In the genomic region with DNA sequence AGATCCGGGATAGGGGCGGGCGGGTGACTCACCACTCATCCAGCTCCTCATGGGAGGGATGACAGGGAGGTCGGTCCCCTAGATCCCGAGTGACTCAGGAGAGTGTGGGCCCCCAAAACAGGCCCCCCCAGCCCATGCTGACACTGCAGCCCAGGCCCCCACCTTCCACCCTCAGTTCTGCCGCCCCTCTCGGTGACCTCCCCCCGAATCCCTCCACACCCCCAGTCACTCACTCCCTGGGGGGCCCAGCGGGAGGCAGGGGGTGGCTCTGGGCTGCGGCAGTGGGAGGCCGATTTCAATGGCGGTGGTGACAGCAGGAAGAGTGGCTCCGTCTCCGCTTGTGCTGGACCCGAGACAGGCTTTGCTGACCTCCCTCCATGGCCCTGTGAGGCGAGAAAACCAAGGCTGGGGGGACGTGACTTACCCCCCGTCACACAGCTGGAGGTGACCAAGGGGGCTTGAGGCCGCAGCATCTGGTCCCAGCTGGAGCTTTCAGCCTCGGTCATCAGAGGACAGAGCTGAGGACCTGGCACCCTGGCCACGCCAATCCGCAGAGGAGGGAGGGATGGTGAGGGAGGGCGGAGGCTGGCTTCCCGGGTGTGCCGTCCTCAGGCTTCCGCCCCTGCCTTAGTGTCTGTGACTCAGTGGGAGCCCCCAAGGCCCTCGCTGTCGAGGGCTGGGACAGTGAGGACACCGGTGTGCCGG, we compare ENCODE assay signal across 30 cellular contexts. TPM values are rescaled to one million over a fixed set of nuclear protein-coding genes. Genes with fewer than 3 reads are reported as not detected.
DNase-seq lines count a peak whose midpoint lies in the region; ATAC-seq and TF ChIP-seq lines count a peak whose summit lies in the region.
"Had no signal": no experiment of that assay in that cellular context is flagged by ENCODE, and none has a peak within 500 bp of the region (broad histone marks: within the 10 kb centered on the region; RNA-seq: fewer than 3 reads in every experiment).

No MANE protein-coding gene starts in this region.

- WGBS in GM23248 (ENCODE audit: low coverage in 1 of 2, low lambda C conversion rate in 2 of 2, missing lambda C conversion rate in 2 of 2), 2 experiments = 83 to 94% methylated on average over 20 to 27 of the region's 30 CpGs
- 66% methylated on average over 30 of the region's 30 CpGs for WGBS in right cardiac atrium

- H2AFZ ChIP-seq in GM23248 = no peak overlapping the region
- H2AFZ ChIP-seq: parathyroid adenoma had no signal

- H3K4me1 ChIP-seq in GM23248 (ENCODE audit: insufficient read depth) = no peaks in the 10 kb centered on the region
- no peaks in the 10 kb centered on the region for H3K4me1 ChIP-seq in right cardiac atrium (ENCODE audit: control insufficient read depth, insufficient read depth, low read length)
- H3K4me1 ChIP-seq: parathyroid adenoma had no signal

- no peak for DNase-seq in AG04450 (ENCODE audit: low read depth, low spot score)
- peak; percentile 46 for DNase-seq in GM23248
- DNase-seq in WERI-Rb-1 = no peak
- DNase-seq in right cardiac atrium = peak; percentile 74 to 84 (median 83)
- no peak for DNase-seq in pons (ENCODE audit: low spot score)
- no peak for DNase-seq in NAMALWA (ENCODE audit: low spot score)
- DNase-seq in HT-29 (ENCODE audit: low spot score) = no peak
- DNase-seq: activated CD4-positive, alpha-beta T cell treated with anti-CD3 and anti-CD28 coated beads for 48 hours; activated CD8-positive, alpha-beta memory T cell treated with anti-CD3 and anti-CD28 coated beads for 24 hours; activated gamma-delta T cell; cerebellar nuclear complex; DMS79 treated with DMSO at 0.1 percent for 48 hours; kidney; NCI-H1092 treated with DMSO at 0.1 percent for 48 hours; NCI-H2029; NCI-H2227 treated with DMSO at 0.1 percent for 48 hours; nephron progenitor cell; stimulated activated CD4-positive, alpha-beta T cell treated with anti-CD3 and anti-CD28 coated beads, Interleukin-12 subunit alpha, Interleukin-12 subunit beta, amount 100 ng/mL, for 4 hours; stimulated activated CD4-positive, alpha-beta T cell treated with anti-CD3 and anti-CD28 coated beads, Interleukin-4, amount 100 ng/mL, for 1 hour had no signal

- H3K9ac ChIP-seq in GM23248 = no peak overlapping the region
- H3K9ac ChIP-seq: parathyroid adenoma had no signal

- no peaks in the 10 kb centered on the region; the same call in 1 of the 2 replicates for H3K36me3 ChIP-seq in GM23248 (ENCODE audit: low read depth)
- peaks cover 84% of the 10 kb centered on the region for H3K36me3 ChIP-seq in WERI-Rb-1

- H3K9me3 ChIP-seq in AG04450 (ENCODE audit: control insufficient read depth, insufficient read depth, low read length) = no peaks in the 10 kb centered on the region; the same call in 1 of the 2 replicates
- H3K9me3 ChIP-seq in GM23248 (ENCODE audit: low read depth) = no peaks in the 10 kb centered on the region
- no peaks in the 10 kb centered on the region for H3K9me3 ChIP-seq in WERI-Rb-1 (ENCODE audit: severe bottlenecking)
- no peaks in the 10 kb centered on the region for H3K9me3 ChIP-seq in right cardiac atrium (ENCODE audit: control insufficient read depth, low read length)

- no peaks in the 10 kb centered on the region for H3F3A ChIP-seq in GM23248 (ENCODE audit: insufficient read depth)

- POLR2A ChIA-PET in AG04450 (lab: Yijun Ruan, JAX) = interaction anchor here (3.0 kb wide), 1 partner anchor 10 kb away, joined by 15 read pairs; no protein-coding TSS in a partner anchor

- CTCF ChIA-PET in AG04450 (lab: Charles Lee) = interaction anchor here (0.8 to 1.4 kb wide), 3 partner anchors 9 to 27 kb away, joined by 3 to 4 read pairs (median 4); no protein-coding TSS in a partner anchor

- peak overlapping the region; percentile 52 for H3K27ac ChIP-seq in AG04450 (ENCODE audit: low read depth, low read length)
- no peak overlapping the region for H3K27ac ChIP-seq in GM23248
- peak overlapping the region; percentile 42 for H3K27ac ChIP-seq in WERI-Rb-1
- H3K27ac ChIP-seq in right cardiac atrium (ENCODE audit: low read length) = no peak overlapping the region
- H3K27ac ChIP-seq: C4-2B, parathyroid adenoma had no signal

- H3K4me3 ChIP-seq in AG04450 (ENCODE audit: low read depth, low read length) (no peak overlapping the region), GM23248 (no peak overlapping the region), WERI-Rb-1 (ENCODE audit: low read depth, low read length) (no peak overlapping the region), right cardiac atrium (ENCODE audit: low read length) (no peak overlapping the region)
- H3K4me3 ChIP-seq: GM12878 had no signal

- intact Hi-C loops in right cardiac atrium (cut with DNase I) = no loop called here

- peak; percentile 4 to 24 for ATAC-seq in right cardiac atrium
- no peak for ATAC-seq in HG03457 (IDR thresholded peaks at IDR 0.05; ENCODE audit: unreplicated experiment)
- ATAC-seq: GM12878; sciatic nerve; stimulated activated effector memory CD8-positive, alpha-beta T cell treated with anti-CD3 and anti-CD28 coated beads, Interleukin-12 subunit alpha, Interleukin-12 subunit beta, amount 100 ng/mL, for 72 hours had no signal

- H3K79me2 ChIP-seq in GM23248 (ENCODE audit: insufficient read depth) = peaks cover 32% of the 10 kb centered on the region
- H3K79me2 ChIP-seq: parathyroid adenoma had no signal

- no peaks in the 10 kb centered on the region for H3K9me2 ChIP-seq in GM23248 (ENCODE audit: insufficient read depth)

- H3K27me3 ChIP-seq in AG04450 (ENCODE audit: control insufficient read depth, insufficient read depth, low read length) (no peaks in the 10 kb centered on the region), GM23248 (replicated peaks; ENCODE audit: insufficient read depth) (no peaks in the 10 kb centered on the region), WERI-Rb-1 (ENCODE audit: insufficient read depth, low read depth, severe bottlenecking) (no peaks in the 10 kb centered on the region), right cardiac atrium (ENCODE audit: control insufficient read depth, insufficient read depth) (no peaks in the 10 kb centered on the region)

- TF ChIP-seq CTCF in AG04450 (IDR thresholded peaks at IDR 0.05; ENCODE audit: low read depth, low read length) = no peak
- TF ChIP-seq CTCF in WERI-Rb-1 (IDR thresholded peaks at IDR 0.05; ENCODE audit: low read depth, low read length) = no peak

- in situ Hi-C loops in GM23248 (cut with MboI) = no loop called here

- H3K4me2 ChIP-seq in GM23248 (ENCODE audit: unreplicated experiment) = no peak overlapping the region

- no peaks in the 10 kb centered on the region for H4K20me1 ChIP-seq in GM23248 (ENCODE audit: insufficient read depth)

RNA-seq across cellular contexts. Expression of gene GPSM1, which starts 9.0 kb away (rescaled TPM):
- polyA plus RNA-seq in AG04450 (2011; rRNA removed) (22.5 and 32.8 TPM in 2 replicates), GM23248 (2016; fragmentation: Nextera tagmentation; extraction: Ambion mirVana) (12.4 and 13.7 TPM in 2 replicates), right cardiac atrium (73.3 TPM)
- 20.8 and 28.2 TPM in 2 replicates for polyA minus RNA-seq in AG04450 (2011; rRNA and poly(A)+ RNA removed)
- total RNA-seq in GM23248 (2014; rRNA removed; shearing (Covaris generic)) = 51.6 and 57.1 TPM in 2 replicates
- 10 to 100 TPM; 46.3 to 90.6 (median 71.6) TPM for total RNA-seq in right cardiac atrium
- total RNA-seq in HT-29 (2014; rRNA removed; shearing (Covaris generic)) = 1.4 TPM in 2 replicates
- polyA plus RNA-seq: IgD-negative memory B cell had no signal

RNA-seq across cellular contexts. Expression of gene DNLZ, which starts 27.2 kb away (rescaled TPM):
- polyA plus RNA-seq in AG04450 (2011; rRNA removed) = 3.7 and 4.7 TPM in 2 replicates
- 0.74 and 0.96 TPM in 2 replicates for polyA minus RNA-seq in AG04450 (2011; rRNA and poly(A)+ RNA removed)
- total RNA-seq in GM23248 (2014; rRNA removed; shearing (Covaris generic)) = 12.3 and 49.8 TPM in 2 replicates
- 25.9 and 27.1 TPM in 2 replicates for polyA plus RNA-seq in GM23248 (2016; fragmentation: Nextera tagmentation; extraction: Ambion mirVana)
- 10 to 100 TPM; 15.2 to 24.9 (median 22.2) TPM for total RNA-seq in right cardiac atrium
- polyA plus RNA-seq in right cardiac atrium = 17.1 TPM
- 78.9 and 82.3 TPM in 2 replicates for total RNA-seq in HT-29 (2014; rRNA removed; shearing (Covaris generic))

RNA-seq across cellular contexts. Expression of gene CCDC187, which starts 32.4 kb away (rescaled TPM):
- polyA plus RNA-seq in AG04450 (2011; rRNA removed) (not detected in 2 replicates), GM23248 (2016; fragmentation: Nextera tagmentation; extraction: Ambion mirVana) (not detected in 2 replicates), right cardiac atrium (not detected)
- polyA minus RNA-seq in AG04450 (2011; rRNA and poly(A)+ RNA removed) = not detected in 2 replicates
- total RNA-seq in GM23248 (2014; rRNA removed; shearing (Covaris generic)) = not detected in 2 replicates
- not detected for total RNA-seq in right cardiac atrium
- 2.5 TPM in 2 replicates for total RNA-seq in HT-29 (2014; rRNA removed; shearing (Covaris generic))
- total RNA-seq: endothelial cell of umbilical vein; lung microvascular endothelial cell; RPMI7951; T-helper 2 cell treated with Interferon-gamma antibody and Interleukin-4, amounts not matched to agents 100 ng/mL and 5 ng/mL, for 36 hours had no signal
- polyA plus RNA-seq: endothelial cell of umbilical vein had no signal

RNA-seq across cellular contexts. Expression of gene CARD9, which starts 37.2 kb away (rescaled TPM):
- polyA plus RNA-seq in AG04450 (2011; rRNA removed) (0.63 and 0.93 TPM in 2 replicates), GM23248 (2016; fragmentation: Nextera tagmentation; extraction: Ambion mirVana) (0.60 and 0.61 TPM in 2 replicates), right cardiac atrium (0.68 TPM)
- 0.51 and 0.87 TPM in 2 replicates for polyA minus RNA-seq in AG04450 (2011; rRNA and poly(A)+ RNA removed)
- total RNA-seq in GM23248 (2014; rRNA removed; shearing (Covaris generic)) = 0.11 TPM in 1 of 2 replicates, not detected in the other
- 1 to 10 TPM in 2 of 4 donors, under 1 TPM in 2; 0.76 to 2.1 (median 1.0) TPM for total RNA-seq in right cardiac atrium
- 98.9 and 116 TPM in 2 replicates for total RNA-seq in HT-29 (2014; rRNA removed; shearing (Covaris generic))
- total RNA-seq: RPMI7951 had no signal

Comparison
In these comparisons a context has a peak if more than half of its experiments do, and no peak if none do; other contexts are left out.
1. DNase-seq: peak in GM23248 (single experiment) and right cardiac atrium (3 of 3); none in AG04450 (single experiment), WERI-Rb-1 (single experiment), pons (single experiment), NAMALWA (single experiment) and HT-29 (single experiment).
2. H3K27ac ChIP-seq: peak in AG04450 (single experiment) and WERI-Rb-1 (single experiment); none in GM23248 (single experiment) and right cardiac atrium (single experiment).
3. RNA of gene GPSM1, which starts 9.0 kb away (total RNA-seq): 46.3 to 90.6 TPM in right cardiac atrium and 51.6 to 57.1 TPM in GM23248; 1.4 TPM in HT-29; every median in the first group is over 10 times any median in the second.